In the genomic region with DNA sequence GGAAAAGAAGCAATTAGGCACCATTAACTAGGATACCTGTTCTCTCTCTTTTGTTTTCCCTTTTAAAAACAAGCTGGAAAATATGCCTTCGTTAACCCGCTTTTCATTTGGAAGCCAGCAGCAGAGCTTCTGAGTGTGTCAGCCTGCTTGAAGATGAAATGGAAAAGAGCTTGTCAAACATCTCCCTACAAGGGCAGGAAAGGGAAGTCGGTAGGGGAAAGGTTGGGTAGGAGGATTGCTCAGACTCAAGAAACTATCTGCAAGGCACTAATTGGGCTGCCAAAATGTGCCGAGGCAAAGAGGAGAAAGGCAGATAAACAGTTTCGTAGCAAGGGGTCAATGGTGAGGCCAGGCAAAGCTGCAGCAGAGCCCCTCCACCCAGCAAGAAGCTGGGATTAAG, we compare ENCODE assay signal across 30 cellular contexts.
"Had no signal": no experiment of that assay in that cellular context is flagged by ENCODE, and none has a peak within 500 bp of the region (broad histone marks: within the 10 kb centered on the region; RNA-seq: fewer than 3 reads in every experiment).

No MANE protein-coding gene starts in this region.

- H3K27ac ChIP-seq: heart right ventricle, hepatocyte, left ventricle myocardium inferior, neural progenitor cell, neutrophil, ovary, prostate gland, right atrium auricular region, skin epidermis, stomach, testis, thyroid gland, transverse colon, upper lobe of left lung, vagina had no signal

- H3K9me3 ChIP-seq: heart right ventricle, left ventricle myocardium inferior, neutrophil, ovary, prostate gland, right atrium auricular region, stomach, testis, thyroid gland, transverse colon, upper lobe of left lung, vagina had no signal

- DNase-seq: heart right ventricle; islet precursor cell; left ventricle myocardium inferior; mesendoderm; naive B cell; natural killer cell; nephron progenitor cell; occipital lobe; ovary; stimulated activated CD4-positive, alpha-beta T cell treated with anti-CD3 and anti-CD28 coated beads, Interleukin-12 subunit alpha, Interleukin-12 subunit beta, amount 100 ng/mL, for 4 hours; stimulated activated CD4-positive, alpha-beta T cell treated with anti-CD3 and anti-CD28 coated beads, Interleukin-15, amount 100 ng/mL, for 24 hours; stimulated activated CD4-positive, alpha-beta T cell treated with anti-CD3 and anti-CD28 coated beads, Interleukin-2, amount 100 ng/mL, for 24 hours; stimulated activated CD4-positive, alpha-beta T cell treated with anti-CD3 and anti-CD28 coated beads, Interleukin-4, amount 100 ng/mL, for 1 hour; stimulated activated naive B cell treated with anti-CD40 and anti-IgM and Interleukin-4, amounts not matched to agents 10 μg/mL and 1 μg/mL and 100 μg/mL, for 72 hours; stimulated activated naive CD8-positive, alpha-beta T cell treated with anti-CD3 and anti-CD28 coated beads, Interleukin-15, Interleukin-2, amounts not matched to agents 100 U/mL and 50 U/mL, for 24 hours; stomach; testis; transverse colon; upper lobe of left lung had no signal

- H3K4me3 ChIP-seq: heart right ventricle, hepatocyte, left ventricle myocardium inferior, lung, neural progenitor cell, ovary, prostate gland, right atrium auricular region, skin epidermis, stomach, testis, thyroid gland, transverse colon, upper lobe of left lung, vagina had no signal

- H3K4me3 Mint-ChIP-seq: mesothelial cell of epicardium; natural killer cell; nephron progenitor cell; neural progenitor cell; stimulated activated naive B cell treated with anti-CD40 and anti-IgM and Interleukin-4, amounts not matched to agents 10 μg/mL and 1 μg/mL and 100 μg/mL, for 72 hours had no signal

- H3K36me3 Mint-ChIP-seq: mesothelial cell of epicardium; naive B cell; natural killer cell; neural progenitor cell; stimulated activated naive B cell treated with anti-CD40 and anti-IgM and Interleukin-4, amounts not matched to agents 10 μg/mL and 1 μg/mL and 100 μg/mL, for 72 hours had no signal

- H3K4me1 ChIP-seq: left ventricle myocardium inferior, prostate gland, right atrium auricular region, stomach, testis, thyroid gland, transverse colon, upper lobe of left lung, vagina had no signal

- H3K27me3 ChIP-seq: neutrophil, ovary, right atrium auricular region, testis, thyroid gland, upper lobe of left lung, vagina had no signal

- H3K4me1 Mint-ChIP-seq: naive B cell; natural killer cell; stimulated activated naive B cell treated with anti-CD40 and anti-IgM and Interleukin-4, amounts not matched to agents 10 μg/mL and 1 μg/mL and 100 μg/mL, for 72 hours had no signal

- H3K36me3 ChIP-seq: heart right ventricle, left ventricle myocardium inferior, neural progenitor cell, neutrophil, ovary, prostate gland, right atrium auricular region, stomach, thyroid gland, transverse colon, upper lobe of left lung, vagina had no signal

- H3K27ac Mint-ChIP-seq: mesothelial cell of epicardium; naive B cell; natural killer cell; nephron progenitor cell; neural progenitor cell; stimulated activated naive B cell treated with anti-CD40 and anti-IgM and Interleukin-4, amounts not matched to agents 10 μg/mL and 1 μg/mL and 100 μg/mL, for 72 hours had no signal

- H3K9me3 Mint-ChIP-seq: mesothelial cell of epicardium, natural killer cell, nephron progenitor cell, neural progenitor cell had no signal

- ATAC-seq: heart right ventricle; natural killer cell; sciatic nerve; stimulated activated naive B cell treated with anti-CD40 and anti-IgM and Interleukin-4, amounts not matched to agents 10 μg/mL and 1 μg/mL and 100 μg/mL, for 72 hours; stimulated activated naive CD8-positive, alpha-beta T cell treated with anti-CD3 and anti-CD28 coated beads, Interleukin-15, Interleukin-2, amounts not matched to agents 100 U/mL and 50 U/mL, for 24 hours had no signal
